14 cellular contexts compared by ENCODE assay signal in genomic region chr3:122273498-122273897, GRCh38. TPM values are rescaled to one million over a fixed set of nuclear protein-coding genes. Genes with fewer than 3 reads are reported as not detected.
"Had no signal": no experiment of that assay in that cellular context is flagged by ENCODE, and none has a peak within 500 bp of the region (broad histone marks: within the 10 kb centered on the region; RNA-seq: fewer than 3 reads in every experiment).

No MANE protein-coding gene starts in this region.

- H3K4me2 ChIP-seq: SK-N-SH had no signal

- H3K9me3 Mint-ChIP-seq: activated CD4-positive, alpha-beta memory T cell treated with anti-CD3 and anti-CD28 coated beads, Interleukin-2, amount 10 ng/mL, durations not matched to agents 7 days and 5 days; activated T-helper 2 cell treated with anti-CD3 and anti-CD28 coated beads, Interferon-gamma antibody, Interleukin-2, Interleukin-4, amounts not matched to agents 10 μg/mL and 5 μg/mL and 100 μg/mL, durations not matched to agents 14 hours and 24 hours and 36 hours; natural killer cell treated with Interleukin-12 subunit alpha and Interleukin-12 subunit beta and Interleukin-15 and Interleukin-18, amount 100 ng/mL, for 72 hours had no signal

- H3K27ac ChIP-seq: heart right ventricle, psoas muscle, right lobe of liver, testis, upper lobe of right lung had no signal

- H3K9me3 ChIP-seq: heart right ventricle, mucosa of descending colon, psoas muscle, right lobe of liver, SK-N-SH, testis, upper lobe of right lung had no signal

- H3K4me3 Mint-ChIP-seq: activated CD4-positive, alpha-beta memory T cell treated with anti-CD3 and anti-CD28 coated beads, Interleukin-2, amount 10 ng/mL, durations not matched to agents 7 days and 5 days; natural killer cell treated with Interleukin-12 subunit alpha and Interleukin-12 subunit beta and Interleukin-15 and Interleukin-18, amount 100 ng/mL, for 72 hours had no signal

- DNase-seq: activated CD4-positive, alpha-beta memory T cell treated with anti-CD3 and anti-CD28 coated beads, Interleukin-2, amount 10 ng/mL, durations not matched to agents 7 days and 5 days; activated CD8-positive, alpha-beta memory T cell treated with anti-CD3 and anti-CD28 coated beads, Interleukin-2, amount 50 U/mL, for 48 hours; heart right ventricle; mucosa of descending colon; psoas muscle; right lobe of liver; SK-N-SH; stimulated activated CD4-positive, alpha-beta T cell treated with anti-CD3 and anti-CD28 coated beads, Interleukin-1b, Interleukin-23, amount 100 ng/mL, for 48 hours; T-helper 2 cell; testis; upper lobe of right lung had no signal

- ATAC-seq: heart right ventricle; mucosa of descending colon; natural killer cell treated with Interleukin-12 subunit alpha and Interleukin-12 subunit beta and Interleukin-15 and Interleukin-18, amount 100 ng/mL, for 72 hours; psoas muscle; right lobe of liver had no signal

- H3K4me3 ChIP-seq: heart right ventricle, mucosa of descending colon, psoas muscle, right lobe of liver, testis, upper lobe of right lung had no signal

- H3K27me3 ChIP-seq: right lobe of liver, testis, upper lobe of right lung had no signal

- H3K4me1 ChIP-seq: psoas muscle, right lobe of liver, testis, upper lobe of right lung had no signal

- H3K36me3 Mint-ChIP-seq: natural killer cell treated with Interleukin-12 subunit alpha and Interleukin-12 subunit beta and Interleukin-15 and Interleukin-18, amount 100 ng/mL, for 72 hours had no signal

- H3K9me2 ChIP-seq: SK-N-SH had no signal

- H3K27ac Mint-ChIP-seq: activated CD4-positive, alpha-beta memory T cell treated with anti-CD3 and anti-CD28 coated beads, Interleukin-2, amount 10 ng/mL, durations not matched to agents 7 days and 5 days; activated T-helper 2 cell treated with anti-CD3 and anti-CD28 coated beads, Interferon-gamma antibody, Interleukin-2, Interleukin-4, amounts not matched to agents 10 μg/mL and 5 μg/mL and 100 μg/mL, durations not matched to agents 14 hours and 24 hours and 36 hours; natural killer cell treated with Interleukin-12 subunit alpha and Interleukin-12 subunit beta and Interleukin-15 and Interleukin-18, amount 100 ng/mL, for 72 hours had no signal

- H3K27me3 Mint-ChIP-seq: activated CD4-positive, alpha-beta memory T cell treated with anti-CD3 and anti-CD28 coated beads, Interleukin-2, amount 10 ng/mL, durations not matched to agents 7 days and 5 days had no signal

- H3K9ac ChIP-seq: SK-N-SH had no signal

- H3K36me3 ChIP-seq: heart right ventricle, right lobe of liver, upper lobe of right lung had no signal

RNA-seq across cellular contexts. Expression of gene CSTA, which starts 51.5 kb away (rescaled TPM):
- total RNA-seq: activated CD4-positive, alpha-beta memory T cell treated with anti-CD3 and anti-CD28 coated beads, Interleukin-2, amount 10 ng/mL, durations not matched to agents 7 days and 5 days; activated T-helper 2 cell treated with anti-CD3 and anti-CD28 coated beads, Interferon-gamma antibody, Interleukin-2, Interleukin-4, amounts not matched to agents 10 μg/mL and 5 μg/mL and 100 μg/mL, durations not matched to agents 14 hours and 24 hours and 36 hours; frontal cortex; natural killer cell treated with Interleukin-12 subunit alpha and Interleukin-12 subunit beta and Interleukin-15 and Interleukin-18, amount 100 ng/mL, for 72 hours had no signal
